ENCODE assay signal across 8 cellular contexts in the genomic region with DNA sequence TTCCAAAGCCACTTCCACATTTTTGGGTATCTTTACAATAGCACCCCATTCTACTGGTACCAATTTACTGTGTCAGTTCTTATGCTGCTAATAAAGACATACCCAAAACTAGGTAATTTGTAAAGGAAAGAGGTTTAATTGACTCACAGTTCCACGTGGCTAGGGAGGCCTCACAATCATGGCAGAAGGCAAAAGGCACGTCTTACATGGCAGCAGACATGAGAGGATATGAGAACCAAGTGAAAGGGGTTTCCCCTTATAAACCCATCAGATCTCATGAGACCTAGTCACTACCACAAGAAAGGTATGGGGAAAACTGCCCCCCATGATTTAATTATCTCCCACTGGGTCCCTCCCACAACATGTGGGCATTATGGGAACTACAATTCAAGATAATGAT. TPM values are rescaled to one million over a fixed set of nuclear protein-coding genes. Genes with fewer than 3 reads are reported as not detected.
"Had no signal": no experiment of that assay in that cellular context is flagged by ENCODE, and none has a peak within 500 bp of the region (broad histone marks: within the 10 kb centered on the region; RNA-seq: fewer than 3 reads in every experiment).

No MANE protein-coding gene starts in this region.

RNA-seq across cellular contexts. Expression of gene CH25H, which starts 48.0 kb away (rescaled TPM):
- total RNA-seq: activated CD4-positive, alpha-beta memory T cell treated with anti-CD3 and anti-CD28 coated beads, Interleukin-2, amount 10 ng/mL, durations not matched to agents 7 days and 5 days; activated CD4-positive, alpha-beta T cell treated with anti-CD3 and anti-CD28 coated beads, Interleukin-2, amount 10 ng/mL, durations not matched to agents 24 days and 14 days; activated naive CD8-positive, alpha-beta T cell treated with anti-CD3 and anti-CD28 coated beads, Interleukin-2, amount 10 ng/mL, durations not matched to agents 7 days and 5 days; activated T-helper 2 cell treated with anti-CD3 and anti-CD28 coated beads, Interferon-gamma antibody, Interleukin-2, Interleukin-4, amounts not matched to agents 10 μg/mL and 5 μg/mL and 100 μg/mL, durations not matched to agents 14 hours and 24 hours and 36 hours; bronchial epithelial cell; foreskin keratinocyte; T-helper 2 cell treated with Interferon-gamma antibody and Interleukin-4, amounts not matched to agents 100 ng/mL and 5 ng/mL, for 36 hours; WTC11 had no signal
- polyA plus RNA-seq: foreskin keratinocyte had no signal
